16 cellular contexts compared by ENCODE assay signal in the genomic region with DNA sequence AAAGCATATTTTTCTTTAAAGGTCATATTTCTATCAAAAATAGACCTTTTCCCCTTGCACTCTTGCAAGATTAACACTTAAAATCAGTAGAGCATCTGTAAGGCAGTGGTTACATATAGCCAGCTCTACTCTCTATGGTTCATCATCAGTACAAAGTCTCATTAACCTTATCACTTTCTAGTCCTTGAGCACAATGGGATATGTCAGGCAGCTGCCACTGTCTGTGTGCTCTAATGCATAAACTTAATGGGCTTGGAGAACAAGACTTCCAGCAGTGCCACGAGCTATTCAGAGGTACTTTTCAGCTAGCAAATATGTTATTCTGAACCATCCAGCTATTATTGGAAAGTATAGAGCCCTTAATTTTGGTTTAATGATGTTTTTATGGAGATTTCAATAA.
"Had no signal": no experiment of that assay in that cellular context is flagged by ENCODE, and none has a peak within 500 bp of the region (broad histone marks: within the 10 kb centered on the region; RNA-seq: fewer than 3 reads in every experiment).

No MANE protein-coding gene starts in this region.

- H3K36me3 Mint-ChIP-seq: activated CD4-positive, alpha-beta memory T cell treated with anti-CD3 and anti-CD28 coated beads for 36 hours; activated naive CD8-positive, alpha-beta T cell treated with anti-CD3 and anti-CD28 coated beads, Interleukin-2, amount 10 ng/mL, durations not matched to agents 7 days and 5 days; naive thymus-derived CD4-positive, alpha-beta T cell had no signal

- H3K27ac Mint-ChIP-seq: activated CD4-positive, alpha-beta memory T cell treated with anti-CD3 and anti-CD28 coated beads for 36 hours; activated naive CD4-positive, alpha-beta T cell treated with anti-CD3 and anti-CD28 coated beads for 36 hours; activated naive CD8-positive, alpha-beta T cell treated with anti-CD3 and anti-CD28 coated beads, Interleukin-2, amount 10 ng/mL, durations not matched to agents 7 days and 5 days; naive thymus-derived CD4-positive, alpha-beta T cell had no signal

- H3K9me3 Mint-ChIP-seq: activated naive CD8-positive, alpha-beta T cell treated with anti-CD3 and anti-CD28 coated beads, Interleukin-2, amount 10 ng/mL, durations not matched to agents 7 days and 5 days had no signal

- H3K4me1 Mint-ChIP-seq: activated naive CD8-positive, alpha-beta T cell treated with anti-CD3 and anti-CD28 coated beads, Interleukin-2, amount 10 ng/mL, durations not matched to agents 7 days and 5 days; central memory CD8-positive, alpha-beta T cell; naive thymus-derived CD4-positive, alpha-beta T cell had no signal

- H3K4me3 ChIP-seq: breast epithelium, lung, spleen, thyroid gland had no signal

- H3K27me3 Mint-ChIP-seq: activated CD4-positive, alpha-beta memory T cell treated with anti-CD3 and anti-CD28 coated beads for 36 hours; activated naive CD8-positive, alpha-beta T cell treated with anti-CD3 and anti-CD28 coated beads, Interleukin-2, amount 10 ng/mL, durations not matched to agents 7 days and 5 days; central memory CD8-positive, alpha-beta T cell; naive thymus-derived CD4-positive, alpha-beta T cell had no signal

- H3K4me1 ChIP-seq: breast epithelium, foreskin keratinocyte, spleen, thyroid gland had no signal

- H3K36me3 ChIP-seq: breast epithelium, spleen, thyroid gland had no signal

- H3K9me3 ChIP-seq: breast epithelium, thyroid gland had no signal

- H3K4me3 Mint-ChIP-seq: activated CD4-positive, alpha-beta memory T cell treated with anti-CD3 and anti-CD28 coated beads for 36 hours; activated naive CD4-positive, alpha-beta T cell treated with anti-CD3 and anti-CD28 coated beads for 36 hours; activated naive CD8-positive, alpha-beta T cell treated with anti-CD3 and anti-CD28 coated beads, Interleukin-2, amount 10 ng/mL, durations not matched to agents 7 days and 5 days; central memory CD8-positive, alpha-beta T cell; naive thymus-derived CD4-positive, alpha-beta T cell had no signal

- H3K27ac ChIP-seq: breast epithelium, foreskin keratinocyte, spleen, thyroid gland had no signal

- ATAC-seq: foreskin keratinocyte; naive thymus-derived CD4-positive, alpha-beta T cell; stimulated activated naive CD8-positive, alpha-beta T cell treated with anti-CD3 and anti-CD28 coated beads, Interleukin-15, Interleukin-2, amounts not matched to agents 100 U/mL and 50 U/mL, for 24 hours had no signal

- DNase-seq: activated CD4-positive, alpha-beta memory T cell treated with anti-CD3 and anti-CD28 coated beads for 36 hours; activated CD4-positive, alpha-beta T cell treated with anti-CD3 and anti-CD28 coated beads for 48 hours; activated naive CD4-positive, alpha-beta T cell treated with anti-CD3 and anti-CD28 coated beads for 36 hours; activated naive CD8-positive, alpha-beta T cell treated with anti-CD3 and anti-CD28 coated beads, Interleukin-2, amount 10 ng/mL, durations not matched to agents 7 days and 5 days; activated T-cell treated with anti-CD3 and anti-CD28 coated beads, Interleukin-2, amount 50 U/mL, for 48 hours; amniotic stem cell; effector memory CD4-positive, alpha-beta T cell; foreskin keratinocyte; naive thymus-derived CD4-positive, alpha-beta T cell; spleen; stimulated activated CD4-positive, alpha-beta T cell treated with anti-CD3 and anti-CD28 coated beads, Interleukin-4, amount 100 ng/mL, for 24 hours; stimulated activated naive CD8-positive, alpha-beta T cell treated with anti-CD3 and anti-CD28 coated beads, Interleukin-15, Interleukin-2, amounts not matched to agents 100 U/mL and 50 U/mL, for 24 hours; thyroid gland had no signal

- H3K27me3 ChIP-seq: breast epithelium, foreskin keratinocyte, spleen, thyroid gland had no signal
